In the genomic region with DNA sequence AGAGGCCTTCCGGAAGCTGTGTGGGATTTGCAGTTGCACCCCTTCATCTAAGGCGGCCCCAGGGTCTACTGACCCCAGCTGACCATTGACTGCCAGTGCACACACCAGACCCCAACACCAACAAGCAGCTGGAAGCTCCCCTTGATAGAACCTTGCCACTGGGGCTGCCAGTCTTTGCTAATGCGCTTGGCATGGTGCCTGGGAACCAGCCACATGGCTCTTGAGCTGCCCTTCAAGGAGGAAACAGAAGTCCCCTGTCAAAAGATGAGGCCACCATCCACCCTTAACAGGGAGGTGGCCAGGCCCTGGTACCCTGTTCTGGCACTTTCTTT, we compare ENCODE assay signal across 18 cellular contexts. TPM values are rescaled to one million over a fixed set of nuclear protein-coding genes. Genes with fewer than 3 reads are reported as not detected.
DNase-seq lines count a peak whose midpoint lies in the region; ATAC-seq, FAIRE-seq and TF ChIP-seq lines count a peak whose summit lies in the region.
"Had no signal": no experiment of that assay in that cellular context is flagged by ENCODE, and none has a peak within 500 bp of the region (broad histone marks: within the 10 kb centered on the region; RNA-seq: fewer than 3 reads in every experiment).

No MANE protein-coding gene starts in this region.

- no peak overlapping the region for H2AK5ac ChIP-seq in H1 (ENCODE audit: low read depth, low read length)

- DNase-seq in SK-N-SH (peak; percentile 37), H7 (peak; percentile 36), H1 (ENCODE audit: low read depth in 1 of 2, low spot score in 2 of 2) (no peak), upper lobe of right lung (peak; percentile 34), BE2C (no peak), NCI-H2171 (lab: John Stamatoyannopoulos, UW) (no peak)
- DNase-seq: DMS153, KG1, NCI-H1048, NCI-H146, NCI-H2227 treated with DMSO at 0.1 percent for 48 hours, NCI-H69, PC-9 had no signal

- WGBS in SK-N-SH (ENCODE audit: low lambda C conversion rate) = no CpG with 5 or more reads among the region's 3 CpGs
- WGBS in H1 (ENCODE audit: extremely low coverage in 1 of 2, insufficient coverage in 1 of 2, insufficient read length in 1 of 2, insufficient replicate concordance in 2 of 2, low coverage in 1 of 2, low lambda C conversion rate in 2 of 2, missing lambda C conversion rate in 1 of 2), 2 experiments = 92% methylated on average over 3 of the region's 3 CpGs; no CpG with 5 or more reads in 1 of the 2 experiments

- no peaks in the 10 kb centered on the region for H3K36me3 ChIP-seq in SK-N-SH (replicated peaks in 1 of 2; ENCODE audit: control insufficient read depth in 1 of 2, insufficient read depth in 2 of 2, low read length in 1 of 2)
- H3K36me3 ChIP-seq in H7 (replicated peaks; ENCODE audit: control insufficient read depth, insufficient read depth, low read length) = no peaks in the 10 kb centered on the region
- no peaks in the 10 kb centered on the region for H3K36me3 ChIP-seq in H1 (ENCODE audit: control insufficient read depth in 2 of 4, insufficient read depth in 4 of 4, low read length in 3 of 4)
- H3K36me3 ChIP-seq in upper lobe of right lung = no peaks in the 10 kb centered on the region
- H3K36me3 ChIP-seq in BE2C = no peaks in the 10 kb centered on the region

- H3K23me2 ChIP-seq in H1 (ENCODE audit: low read depth, low read length) = no peaks in the 10 kb centered on the region

- no peaks in the 10 kb centered on the region for H3K9me3 ChIP-seq in SK-N-SH
- H3K9me3 ChIP-seq in H1 (ENCODE audit: insufficient read depth in 2 of 2, low read depth in 1 of 2, low read length in 1 of 2) = no peaks in the 10 kb centered on the region
- H3K9me3 ChIP-seq in upper lobe of right lung = no peaks in the 10 kb centered on the region
- no peaks in the 10 kb centered on the region for H3K9me3 ChIP-seq in BE2C

- H3K4me2 ChIP-seq in SK-N-SH (no peak overlapping the region), H1 (ENCODE audit: insufficient read depth in 1 of 2, low read depth in 2 of 2, low read length in 2 of 2) (no peak overlapping the region)
- H3K4me2 ChIP-seq: PC-9 had no signal

- no peak overlapping the region for H3K18ac ChIP-seq in H1 (ENCODE audit: extremely low read depth, low read length)

- no peak overlapping the region; the same call in 1 of the 2 replicates for H4K8ac ChIP-seq in H1 (ENCODE audit: extremely low read depth, insufficient read depth, low read length)

- no peak for ATAC-seq in SK-N-SH treated with all-trans-retinoic acid at 6 μM for 48 hours
- no peak for ATAC-seq in upper lobe of right lung
- ATAC-seq: Right ventricle myocardium inferior, T-cell had no signal

- CTCF ChIA-PET in SK-N-SH (lab: Yijun Ruan, JAX) (interaction anchor here (0.8 to 4.6 kb wide), 6 partner anchors 9 to 138 kb away, joined by 3 to 36 read pairs (median 5); no protein-coding TSS in a partner anchor), H1 (lab: Charles Lee; ENCODE audit: partially characterized antibody) (interaction anchor here (0.9 to 7.9 kb wide), 18 partner anchors 9 to 188 kb away, joined by 3 to 66 read pairs (median 4); partner anchors contain the start of genes ALPI, CHRNG and PRSS56)

- no peak overlapping the region for H2BK120ac ChIP-seq in H1 (replicated peaks; ENCODE audit: low read depth, low read length)

- no peak overlapping the region for H4K91ac ChIP-seq in H1 (replicated peaks; ENCODE audit: insufficient read length, low read length)

- H3K4me3 ChIP-seq in SK-N-SH (ENCODE audit: low read depth in 2 of 2, low read length in 1 of 2) = no peak overlapping the region
- no peak overlapping the region for H3K4me3 ChIP-seq in H7 (ENCODE audit: insufficient read depth, low read depth, low read length)
- no peak overlapping the region for H3K4me3 ChIP-seq in H1 (ENCODE audit: extremely low read depth in 1 of 4, insufficient read depth in 2 of 4, low read depth in 3 of 4, low read length in 4 of 4)
- no peak overlapping the region for H3K4me3 ChIP-seq in upper lobe of right lung
- no peak overlapping the region for H3K4me3 ChIP-seq in BE2C (ENCODE audit: low read depth, low read length)
- H3K4me3 ChIP-seq: PC-9 had no signal

- H2AFZ ChIP-seq in SK-N-SH (ENCODE audit: low read depth) (no peak overlapping the region), H1 (ENCODE audit: low read length) (no peak overlapping the region)
- H2AFZ ChIP-seq: PC-9 had no signal

- H3F3A ChIP-seq in SK-N-SH (replicated peaks; ENCODE audit: insufficient read depth) = peaks cover 3% of the 10 kb centered on the region

- TF ChIP-seq POLR2A in H1 (IDR thresholded peaks at IDR 0.05; ENCODE audit: control extremely low read depth in 1 of 2, low read depth in 2 of 2, low read length in 2 of 2) = no peak

- H3K79me2 ChIP-seq in SK-N-SH (ENCODE audit: insufficient read depth) = no peaks in the 10 kb centered on the region
- H3K79me2 ChIP-seq in H1 (ENCODE audit: control insufficient read depth in 1 of 2, insufficient read depth in 2 of 2, low read length in 2 of 2) = no peaks in the 10 kb centered on the region

- no peak for TF ChIP-seq EP300 in SK-N-SH (IDR thresholded peaks at IDR 0.05; ENCODE audit: borderline replicate concordance in 1 of 2, low read depth in 1 of 2, low read length in 1 of 2)
- no peak for TF ChIP-seq EP300 in H1 (IDR thresholded peaks at IDR 0.05; ENCODE audit: borderline replicate concordance in 1 of 2, low read depth in 2 of 2, low read length in 2 of 2)

- H2BK15ac ChIP-seq in H1 (ENCODE audit: low read length) = no peak overlapping the region

- H3K27ac ChIP-seq in SK-N-SH (ENCODE audit: low read depth in 2 of 2, low read length in 1 of 2) (no peak overlapping the region), H1 (ENCODE audit: low read depth, low read length) (no peak overlapping the region), upper lobe of right lung (no peak overlapping the region)
- H3K27ac ChIP-seq: C4-2B, PC-9 had no signal

- no peaks in the 10 kb centered on the region for H3K79me1 ChIP-seq in H1 (ENCODE audit: low read depth, low read length)

- no peak overlapping the region for H4K5ac ChIP-seq in H1 (ENCODE audit: insufficient read length, low read depth, low read length)

- no peak overlapping the region for H3K9ac ChIP-seq in SK-N-SH
- no peak overlapping the region for H3K9ac ChIP-seq in H1 (replicated peaks in 1 of 4; ENCODE audit: extremely low read depth in 1 of 4, low read depth in 3 of 4, low read length in 3 of 4)

- FAIRE-seq in H1 (lab: Jason Lieb, UNC) = no peak

- no peak overlapping the region for H2BK12ac ChIP-seq in H1 (ENCODE audit: low read depth, low read length)

- H3K23ac ChIP-seq in H1 (ENCODE audit: insufficient read length) = no peak overlapping the region

- intact Hi-C loops in upper lobe of right lung (cut with DNase I) = no loop called here

- TF ChIP-seq CTCF in SK-N-SH (IDR thresholded peaks at IDR 0.05) (no peak), H1 (IDR thresholded peaks at IDR 0.05; ENCODE audit: control extremely low read depth in 1 of 3, insufficient read depth in 1 of 3, low read depth in 1 of 3, low read length in 3 of 3) (peak in 2 of 3 experiments; percentile 21 to 39; a peak in 2 of 4 replicates), upper lobe of right lung (IDR thresholded peaks at IDR 0.05) (no peak), BE2C (IDR thresholded peaks at IDR 0.05; ENCODE audit: low read depth, low read length) (no peak)

- no peaks in the 10 kb centered on the region for H3K9me2 ChIP-seq in SK-N-SH

- no peak overlapping the region for H3K14ac ChIP-seq in H1 (ENCODE audit: insufficient read length)

- TF ChIP-seq RAD21 in SK-N-SH (IDR thresholded peaks at IDR 0.05; ENCODE audit: low read length) (no peak), H1 (IDR thresholded peaks at IDR 0.05 in 1 of 2, conservative IDR thresholded peaks at IDR 0.05 in 1 of 2; ENCODE audit: low read depth in 2 of 2, low read length in 2 of 2) (no peak; a peak in 1 of 4 replicates)

- POLR2A ChIA-PET in SK-N-SH (lab: Yijun Ruan, JAX) = no interaction called here
- POLR2A ChIA-PET in H1 (lab: Charles Lee; ENCODE audit: partially characterized antibody) = interaction anchor here (1.4 to 1.7 kb wide), 2 partner anchors 9 to 12 kb away, joined by 3 to 4 read pairs; no protein-coding TSS in a partner anchor

- no peak overlapping the region for H3K56ac ChIP-seq in H1 (replicated peaks; ENCODE audit: insufficient read length, low read depth, low read length)

- H2BK5ac ChIP-seq in H1 (ENCODE audit: low read depth, low read length) = no peak overlapping the region

- H2BK20ac ChIP-seq in H1 (ENCODE audit: low read length) = no peak overlapping the region

- no peak overlapping the region for H3K4ac ChIP-seq in H1 (replicated peaks; ENCODE audit: insufficient read length, low read depth, low read length)

- H4K20me1 ChIP-seq in SK-N-SH (ENCODE audit: insufficient read depth) (no peaks in the 10 kb centered on the region), H1 (replicated peaks in 1 of 2; ENCODE audit: control insufficient read depth in 1 of 2, insufficient read depth in 2 of 2, low read length in 2 of 2) (no peaks in the 10 kb centered on the region)

- peaks cover 13% of the 10 kb centered on the region; the same call in 1 of the 2 replicates for H3K27me3 ChIP-seq in SK-N-SH (ENCODE audit: insufficient read depth)
- H3K27me3 ChIP-seq in H7 (ENCODE audit: control insufficient read depth, insufficient read depth, low read length) = no peaks in the 10 kb centered on the region
- H3K27me3 ChIP-seq in H1 (replicated peaks in 1 of 4; ENCODE audit: control insufficient read depth in 3 of 4, extremely low read depth in 1 of 4, insufficient read depth in 3 of 4, low read length in 3 of 4) = no peaks in the 10 kb centered on the region
- H3K27me3 ChIP-seq in upper lobe of right lung = peaks cover 7% of the 10 kb centered on the region
- H3K27me3 ChIP-seq in BE2C = peaks cover 16% of the 10 kb centered on the region

- no peaks in the 10 kb centered on the region for H3K4me1 ChIP-seq in SK-N-SH (ENCODE audit: control insufficient read depth in 1 of 2, insufficient read depth in 2 of 2, low read depth in 1 of 2, low read length in 1 of 2)
- no peaks in the 10 kb centered on the region for H3K4me1 ChIP-seq in H1 (replicated peaks in 1 of 4; ENCODE audit: control insufficient read depth in 3 of 4, insufficient read depth in 4 of 4, low read length in 3 of 4)
- H3K4me1 ChIP-seq in upper lobe of right lung = no peaks in the 10 kb centered on the region
- H3K4me1 ChIP-seq in BE2C = no peaks in the 10 kb centered on the region

RNA-seq across cellular contexts. Expression of gene ALPI, which starts 8.5 kb away (rescaled TPM):
- not detected in 2 replicates for polyA plus RNA-seq in SK-N-SH (2012; rRNA removed)
- polyA plus RNA-seq in SK-N-SH (2012; cell fraction: cytosol; rRNA removed) = not detected in 2 replicates
- not detected in 2 replicates for polyA plus RNA-seq in SK-N-SH (2012; cell fraction: nucleus; rRNA removed)
- 0.10 TPM in 1 of 2 replicates, not detected in the other for total RNA-seq in H7 (2014; rRNA removed; shearing (Covaris generic))
- not detected in 2 replicates for total RNA-seq in H1 (2021; fragmentation: NEBNext Ultra II Directional; extraction: Animal tissue kit (Norgen Biotek cat#: 25700))
- polyA plus RNA-seq in H1 (2011; rRNA removed) = not detected in 2 replicates
- not detected for polyA plus RNA-seq in H1 (2011; cell fraction: cytosol; rRNA removed)
- polyA plus RNA-seq in H1 (2011; cell fraction: nucleus; rRNA removed) = not detected
- not detected in 4 replicates for polyA plus RNA-seq in H1 (2012, experiment 1 of 2)
- not detected for polyA plus RNA-seq in H1 (2012, experiment 2 of 2)
- not detected for polyA plus RNA-seq in H1 (2013, experiment 1 of 2)
- not detected for polyA plus RNA-seq in H1 (2013, experiment 2 of 2)
- not detected in 2 replicates for polyA minus RNA-seq in H1 (2011; rRNA and poly(A)+ RNA removed)
- not detected for polyA minus RNA-seq in H1 (2011; cell fraction: cytosol; rRNA and poly(A)+ RNA removed)
- polyA minus RNA-seq in H1 (2011; cell fraction: nucleus; rRNA and poly(A)+ RNA removed) = not detected
- total RNA-seq in upper lobe of right lung = not detected
- not detected for polyA plus RNA-seq in BE2C (2012; ENCODE audit: insufficient read depth, insufficient read length, low read depth)
- total RNA-seq: A673, PC-9, Right ventricle myocardium inferior, T-cell had no signal

RNA-seq across cellular contexts. Expression of gene ECEL1, which starts 23.1 kb away (rescaled TPM):
- polyA plus RNA-seq in SK-N-SH (2012; rRNA removed) (not detected in 2 replicates), H1 (2011; rRNA removed) (20.2 and 27.9 TPM in 2 replicates)
- 0.03 TPM in 1 of 2 replicates, not detected in the other for polyA plus RNA-seq in SK-N-SH (2012; cell fraction: cytosol; rRNA removed)
- not detected in 2 replicates for polyA plus RNA-seq in SK-N-SH (2012; cell fraction: nucleus; rRNA removed)
- 12.5 and 17.2 TPM in 2 replicates for total RNA-seq in H7 (2014; rRNA removed; shearing (Covaris generic))
- total RNA-seq in H1 (2021; fragmentation: NEBNext Ultra II Directional; extraction: Animal tissue kit (Norgen Biotek cat#: 25700)) = 6.5 and 7.7 TPM in 2 replicates
- 18.1 TPM for polyA plus RNA-seq in H1 (2011; cell fraction: cytosol; rRNA removed)
- 86.7 TPM for polyA plus RNA-seq in H1 (2011; cell fraction: nucleus; rRNA removed)
- 5.2 to 12.4 TPM (median 10.2 TPM) in 4 replicates for polyA plus RNA-seq in H1 (2012, experiment 1 of 2)
- 9.9 TPM for polyA plus RNA-seq in H1 (2012, experiment 2 of 2)
- 8.7 TPM for polyA plus RNA-seq in H1 (2013, experiment 1 of 2)
- polyA plus RNA-seq in H1 (2013, experiment 2 of 2) = 7.6 TPM
- 7.0 and 9.2 TPM in 2 replicates for polyA minus RNA-seq in H1 (2011; rRNA and poly(A)+ RNA removed)
- 7.3 TPM for polyA minus RNA-seq in H1 (2011; cell fraction: cytosol; rRNA and poly(A)+ RNA removed)
- polyA minus RNA-seq in H1 (2011; cell fraction: nucleus; rRNA and poly(A)+ RNA removed) = 11.7 TPM
- not detected for total RNA-seq in upper lobe of right lung
- 0.37 TPM for polyA plus RNA-seq in BE2C (2012; ENCODE audit: insufficient read depth, insufficient read length, low read depth)
- total RNA-seq: PC-9, Right ventricle myocardium inferior had no signal

RNA-seq across cellular contexts. Expression of gene PRSS56, which starts 55.7 kb away (rescaled TPM):
- polyA plus RNA-seq in SK-N-SH (2012; rRNA removed) (not detected in 2 replicates), H1 (2011; rRNA removed) (0.03 and 0.11 TPM in 2 replicates)
- not detected in 2 replicates for polyA plus RNA-seq in SK-N-SH (2012; cell fraction: cytosol; rRNA removed)
- not detected in 2 replicates for polyA plus RNA-seq in SK-N-SH (2012; cell fraction: nucleus; rRNA removed)
- total RNA-seq in H7 (2014; rRNA removed; shearing (Covaris generic)) = not detected in 2 replicates
- total RNA-seq in H1 (2021; fragmentation: NEBNext Ultra II Directional; extraction: Animal tissue kit (Norgen Biotek cat#: 25700)) = not detected in 2 replicates
- polyA plus RNA-seq in H1 (2011; cell fraction: cytosol; rRNA removed) = 0.09 TPM
- 0.14 TPM for polyA plus RNA-seq in H1 (2011; cell fraction: nucleus; rRNA removed)
- 0.17 TPM in 1 of 4 replicates, not detected in the others for polyA plus RNA-seq in H1 (2012, experiment 1 of 2)
- not detected for polyA plus RNA-seq in H1 (2012, experiment 2 of 2)
- not detected for polyA plus RNA-seq in H1 (2013, experiment 1 of 2)
- not detected for polyA plus RNA-seq in H1 (2013, experiment 2 of 2)
- not detected in 2 replicates for polyA minus RNA-seq in H1 (2011; rRNA and poly(A)+ RNA removed)
- not detected for polyA minus RNA-seq in H1 (2011; cell fraction: cytosol; rRNA and poly(A)+ RNA removed)
- not detected for polyA minus RNA-seq in H1 (2011; cell fraction: nucleus; rRNA and poly(A)+ RNA removed)
- total RNA-seq in upper lobe of right lung = not detected
- polyA plus RNA-seq in BE2C (2012; ENCODE audit: insufficient read depth, insufficient read length, low read depth) = not detected
- total RNA-seq: A673, PC-9, T-cell had no signal

RNA-seq across cellular contexts. Expression of gene ALPG, which starts 57.9 kb away (rescaled TPM):
- polyA plus RNA-seq in SK-N-SH (2012; rRNA removed) (not detected in 2 replicates), H1 (2011; rRNA removed) (2.1 and 3.2 TPM in 2 replicates)
- not detected in 2 replicates for polyA plus RNA-seq in SK-N-SH (2012; cell fraction: cytosol; rRNA removed)
- polyA plus RNA-seq in SK-N-SH (2012; cell fraction: nucleus; rRNA removed) = not detected in 2 replicates
- total RNA-seq in H7 (2014; rRNA removed; shearing (Covaris generic)) = 0.21 and 0.89 TPM in 2 replicates
- total RNA-seq in H1 (2021; fragmentation: NEBNext Ultra II Directional; extraction: Animal tissue kit (Norgen Biotek cat#: 25700)) = 0.56 and 0.75 TPM in 2 replicates
- 1.2 TPM for polyA plus RNA-seq in H1 (2011; cell fraction: cytosol; rRNA removed)
- 2.3 TPM for polyA plus RNA-seq in H1 (2011; cell fraction: nucleus; rRNA removed)
- polyA plus RNA-seq in H1 (2012, experiment 1 of 2) = 1.1 to 3.0 TPM (median 2.2 TPM) in 4 replicates
- 1.0 TPM for polyA plus RNA-seq in H1 (2012, experiment 2 of 2)
- polyA plus RNA-seq in H1 (2013, experiment 1 of 2) = 1.4 TPM
- 1.1 TPM for polyA plus RNA-seq in H1 (2013, experiment 2 of 2)
- 0.44 and 0.57 TPM in 2 replicates for polyA minus RNA-seq in H1 (2011; rRNA and poly(A)+ RNA removed)
- polyA minus RNA-seq in H1 (2011; cell fraction: cytosol; rRNA and poly(A)+ RNA removed) = 0.88 TPM
- 0.70 TPM for polyA minus RNA-seq in H1 (2011; cell fraction: nucleus; rRNA and poly(A)+ RNA removed)
- total RNA-seq in upper lobe of right lung = 0.49 TPM
- polyA plus RNA-seq in BE2C (2012; ENCODE audit: insufficient read depth, insufficient read length, low read depth) = not detected
- total RNA-seq: A673, Right ventricle myocardium inferior had no signal

Comparison
In these comparisons a context has a peak if more than half of its experiments do, and no peak if none do; other contexts are left out.
1. DNase-seq: peak in SK-N-SH (single experiment), H7 (single experiment) and upper lobe of right lung (single experiment); none in H1 (0 of 2), BE2C (single experiment) and NCI-H2171 (single experiment).
2. CTCF ChIP-seq: peak in H1 (2 of 3); none in SK-N-SH (single experiment), upper lobe of right lung (single experiment) and BE2C (single experiment).
3. Of the 17 proteins assayed by ChIP-seq in both H1 and SK-N-SH: peak only in H1: CTCF; only in SK-N-SH: none; in both: none; in neither: 16.